ENCODE assay signal across 18 cellular contexts in genomic region chr3:57670543-57670942, GRCh38. TPM values are rescaled to one million over a fixed set of nuclear protein-coding genes. Genes with fewer than 3 reads are reported as not detected.
A peak's percentile ranks its signal among the peaks of the same experiment; 100 is the strongest.
DNase-seq lines count a peak whose midpoint lies in the region; ATAC-seq lines count a peak whose summit lies in the region.
"Had no signal": no experiment of that assay in that cellular context is flagged by ENCODE, and none has a peak within 500 bp of the region (broad histone marks: within the 10 kb centered on the region; RNA-seq: fewer than 3 reads in every experiment).

No MANE protein-coding gene starts in this region.

- no peak overlapping the region for H3K4me3 Mint-ChIP-seq in activated naive CD4-positive, alpha-beta T cell treated with anti-CD3 and anti-CD28 coated beads, Interleukin-2, amount 50 U/mL, for 24 hours
- no peak overlapping the region for H3K4me3 Mint-ChIP-seq in activated T-helper 1 cell treated with anti-CD3 and anti-CD28 coated beads, Interleukin-12 subunit alpha, Interleukin-12 subunit beta, Interleukin-2, Interleukin-4 antibody, amounts not matched to agents 30 ng/mL and 10 ng/mL and 1 ng/mL, durations not matched to agents 14 hours and 24 hours and 36 hours
- peak overlapping the region in 2 of 8 donors; percentile 17 to 55 for H3K4me3 Mint-ChIP-seq in naive B cell
- H3K4me3 Mint-ChIP-seq: activated CD4-positive, alpha-beta T cell treated with anti-CD3 and anti-CD28 coated beads, Interleukin-2, amount 10 ng/mL, durations not matched to agents 7 days and 5 days had no signal

- intact Hi-C loops in activated T-helper 1 cell treated with anti-CD3 and anti-CD28 coated beads, Interleukin-12 subunit alpha, Interleukin-12 subunit beta, Interleukin-2, Interleukin-4 antibody, amounts not matched to agents 30 ng/mL and 10 ng/mL and 1 ng/mL, durations not matched to agents 14 hours and 24 hours and 36 hours (cut with micrococcal nuclease) = loop anchor here (2.0 kb wide), 1 partner anchor 74 kb away; the partner anchor contains the start of gene ARF4

- no peak for ATAC-seq in activated naive CD4-positive, alpha-beta T cell treated with anti-CD3 and anti-CD28 coated beads, Interleukin-2, amount 50 U/mL, for 72 hours
- ATAC-seq in naive B cell (ENCODE audit: low read depth in 2 of 2) = no peak
- ATAC-seq in GM19035 (IDR thresholded peaks at IDR 0.05; ENCODE audit: unreplicated experiment) = no peak
- ATAC-seq: HCT116 had no signal

- peaks cover 39% of the 10 kb centered on the region for H3K4me1 Mint-ChIP-seq in activated naive CD4-positive, alpha-beta T cell treated with anti-CD3 and anti-CD28 coated beads, Interleukin-2, amount 50 U/mL, for 24 hours
- peaks cover 37% of the 10 kb centered on the region for H3K4me1 Mint-ChIP-seq in activated T-helper 1 cell treated with anti-CD3 and anti-CD28 coated beads, Interleukin-12 subunit alpha, Interleukin-12 subunit beta, Interleukin-2, Interleukin-4 antibody, amounts not matched to agents 30 ng/mL and 10 ng/mL and 1 ng/mL, durations not matched to agents 14 hours and 24 hours and 36 hours (ENCODE audit: low read depth)
- H3K4me1 Mint-ChIP-seq in naive B cell = peaks cover 21 to 42% (median 42%) of the 10 kb centered on the region in 3 donors

- no peaks in the 10 kb centered on the region for H3K9me3 Mint-ChIP-seq in activated naive CD4-positive, alpha-beta T cell treated with anti-CD3 and anti-CD28 coated beads, Interleukin-2, amount 50 U/mL, for 24 hours
- H3K9me3 Mint-ChIP-seq in activated naive CD4-positive, alpha-beta T cell treated with anti-CD3 and anti-CD28 coated beads, Interleukin-2, amount 50 U/mL, for 72 hours = no peaks in the 10 kb centered on the region
- H3K9me3 Mint-ChIP-seq in activated T-helper 1 cell treated with anti-CD3 and anti-CD28 coated beads, Interleukin-12 subunit alpha, Interleukin-12 subunit beta, Interleukin-2, Interleukin-4 antibody, amounts not matched to agents 30 ng/mL and 10 ng/mL and 1 ng/mL, durations not matched to agents 14 hours and 24 hours and 36 hours = no peaks in the 10 kb centered on the region
- H3K9me3 Mint-ChIP-seq in naive B cell = peaks cover 0 to 4% (median 0%) of the 10 kb centered on the region in 7 donors
- H3K9me3 Mint-ChIP-seq: activated CD4-positive, alpha-beta T cell treated with anti-CD3 and anti-CD28 coated beads, Interleukin-2, amount 10 ng/mL, durations not matched to agents 7 days and 5 days; T-helper 1 cell treated with Interleukin-12 subunit alpha and Interleukin-12 subunit beta and Interleukin-4 antibody, amounts not matched to agents 30 μg/mL and 1 μg/mL, for 36 hours had no signal

- H3K36me3 Mint-ChIP-seq in activated naive CD4-positive, alpha-beta T cell treated with anti-CD3 and anti-CD28 coated beads, Interleukin-2, amount 50 U/mL, for 24 hours = peaks cover 1% of the 10 kb centered on the region
- H3K36me3 Mint-ChIP-seq in activated naive CD4-positive, alpha-beta T cell treated with anti-CD3 and anti-CD28 coated beads, Interleukin-2, amount 50 U/mL, for 72 hours = peaks cover 0 to 6% of the 10 kb centered on the region in 2 donors
- peaks cover 17% of the 10 kb centered on the region for H3K36me3 Mint-ChIP-seq in activated T-helper 1 cell treated with anti-CD3 and anti-CD28 coated beads, Interleukin-12 subunit alpha, Interleukin-12 subunit beta, Interleukin-2, Interleukin-4 antibody, amounts not matched to agents 30 ng/mL and 10 ng/mL and 1 ng/mL, durations not matched to agents 14 hours and 24 hours and 36 hours (ENCODE audit: low read depth)
- H3K36me3 Mint-ChIP-seq in naive B cell = peaks cover 0 to 5% of the 10 kb centered on the region in 2 donors

- no peaks in the 10 kb centered on the region for H3K27me3 Mint-ChIP-seq in activated naive CD4-positive, alpha-beta T cell treated with anti-CD3 and anti-CD28 coated beads, Interleukin-2, amount 50 U/mL, for 24 hours
- no peaks in the 10 kb centered on the region for H3K27me3 Mint-ChIP-seq in activated T-helper 1 cell treated with anti-CD3 and anti-CD28 coated beads, Interleukin-12 subunit alpha, Interleukin-12 subunit beta, Interleukin-2, Interleukin-4 antibody, amounts not matched to agents 30 ng/mL and 10 ng/mL and 1 ng/mL, durations not matched to agents 14 hours and 24 hours and 36 hours (ENCODE audit: insufficient read depth)
- H3K27me3 Mint-ChIP-seq in naive B cell = no peaks in the 10 kb centered on the region
- H3K27me3 Mint-ChIP-seq: activated CD4-positive, alpha-beta T cell treated with anti-CD3 and anti-CD28 coated beads, Interleukin-2, amount 10 ng/mL, durations not matched to agents 7 days and 5 days had no signal

- H3K27ac Mint-ChIP-seq in activated naive CD4-positive, alpha-beta T cell treated with anti-CD3 and anti-CD28 coated beads, Interleukin-2, amount 50 U/mL, for 24 hours = peak overlapping the region; percentile 12
- H3K27ac Mint-ChIP-seq in activated naive CD4-positive, alpha-beta T cell treated with anti-CD3 and anti-CD28 coated beads, Interleukin-2, amount 50 U/mL, for 72 hours = no peak overlapping the region
- peak overlapping the region; percentile 53 for H3K27ac Mint-ChIP-seq in activated T-helper 1 cell treated with anti-CD3 and anti-CD28 coated beads, Interleukin-12 subunit alpha, Interleukin-12 subunit beta, Interleukin-2, Interleukin-4 antibody, amounts not matched to agents 30 ng/mL and 10 ng/mL and 1 ng/mL, durations not matched to agents 14 hours and 24 hours and 36 hours
- peak overlapping the region; percentile 79 to 98 (median 95) for H3K27ac Mint-ChIP-seq in naive B cell

- no peak for DNase-seq in activated naive CD4-positive, alpha-beta T cell treated with anti-CD3 and anti-CD28 coated beads, Interleukin-2, amount 50 U/mL, for 72 hours (ENCODE audit: low spot score in 2 of 2)
- DNase-seq in activated T-helper 1 cell treated with anti-CD3 and anti-CD28 coated beads, Interleukin-12 subunit alpha, Interleukin-12 subunit beta, Interleukin-2, Interleukin-4 antibody, amounts not matched to agents 30 ng/mL and 10 ng/mL and 1 ng/mL, durations not matched to agents 14 hours and 24 hours and 36 hours (ENCODE audit: low spot score) = no peak
- DNase-seq in naive B cell = no peak
- no peak for DNase-seq in DMS53 (lab: John Stamatoyannopoulos, UW)
- DNase-seq in epidermal melanocyte (ENCODE audit: insufficient read length, low spot score) = no peak
- DNase-seq in AG08395 (ENCODE audit: low spot score) = no peak
- DNase-seq: activated CD8-positive, alpha-beta memory T cell treated with anti-CD3 and anti-CD28 coated beads, Interleukin-2, amount 50 U/mL, for 48 hours; cortex of kidney; DND-41; kidney glomerular epithelial cell; NCI-H510A treated with DMSO at 0.1 percent for 48 hours; nucleus accumbens; trophoblast cell had no signal

RNA-seq across cellular contexts. Expression of gene DENND6A, which starts 22.3 kb away (rescaled TPM):
- 10 to 100 TPM; 19.9 to 23.3 TPM for total RNA-seq in activated naive CD4-positive, alpha-beta T cell treated with anti-CD3 and anti-CD28 coated beads, Interleukin-2, amount 50 U/mL, for 72 hours
- 23.6 and 26.2 TPM in 2 replicates for total RNA-seq in activated T-helper 1 cell treated with anti-CD3 and anti-CD28 coated beads, Interleukin-12 subunit alpha, Interleukin-12 subunit beta, Interleukin-2, Interleukin-4 antibody, amounts not matched to agents 30 ng/mL and 10 ng/mL and 1 ng/mL, durations not matched to agents 14 hours and 24 hours and 36 hours
- polyA plus RNA-seq in naive B cell (ENCODE audit: low read depth in 6 of 6) = 10 to 100 TPM; 15.2 to 31.6 (median 27.1) TPM

Comparison
In these comparisons a context has a peak if more than half of its experiments do, and no peak if none do; other contexts are left out.
1. H3K27ac Mint-ChIP-seq: peak in activated naive CD4-positive, alpha-beta T cell treated with anti-CD3 and anti-CD28 coated beads, Interleukin-2, amount 50 U/mL, for 24 hours (single experiment), activated T-helper 1 cell treated with anti-CD3 and anti-CD28 coated beads, Interleukin-12 subunit alpha, Interleukin-12 subunit beta, Interleukin-2, Interleukin-4 antibody, amounts not matched to agents 30 ng/mL and 10 ng/mL and 1 ng/mL, durations not matched to agents 14 hours and 24 hours and 36 hours (single experiment) and naive B cell (6 of 6); none in activated naive CD4-positive, alpha-beta T cell treated with anti-CD3 and anti-CD28 coated beads, Interleukin-2, amount 50 U/mL, for 72 hours (0 of 2).